ENCODE assay signal across 2 cellular contexts in genomic region chr6:31622678-31623077, GRCh38.
TF ChIP-seq lines count a peak whose summit lies in the region.

No MANE protein-coding gene starts in this region.

TF ChIP-seq in SK-N-SH, 30 proteins besides CTCF, POLR2A, EP300 and RAD21 (continued from another document):
- TF ChIP-seq USF1 (IDR thresholded peaks at IDR 0.05; ENCODE audit: borderline replicate concordance, low read depth) (no peak), RXRA (IDR thresholded peaks at IDR 0.05; ENCODE audit: borderline replicate concordance, low read depth) (no peak), TCF12 (IDR thresholded peaks at IDR 0.05) (no peak), IRF3 (IDR thresholded peaks at IDR 0.05; ENCODE audit: low read depth, low read length) (no peak), ELF1 (IDR thresholded peaks at IDR 0.05) (no peak), YY1 (IDR thresholded peaks at IDR 0.05; ENCODE audit: low read depth) (no peak), GABPA (IDR thresholded peaks at IDR 0.05; ENCODE audit: low read depth) (no peak)

TF ChIP-seq in SK-N-SH treated with all-trans-retinoic acid at 6 μM for 48 hours, 23 proteins besides CTCF, POLR2A, EP300 and RAD21 (continued from another document):
- TF ChIP-seq TSHZ2 (CRISPR knock-in tag; IDR thresholded peaks at IDR 0.05): no peak
- TF ChIP-seq ARNTL (CRISPR knock-in tag; IDR thresholded peaks at IDR 0.05; ENCODE audit: borderline replicate concordance, low read depth): no peak
- no peak for TF ChIP-seq CSRNP3 (CRISPR knock-in tag; IDR thresholded peaks at IDR 0.05)
- TF ChIP-seq ZC3H10 (CRISPR knock-in tag; IDR thresholded peaks at IDR 0.05): no peak
- TF ChIP-seq ZNF70 (CRISPR knock-in tag; IDR thresholded peaks at IDR 0.05): no peak
- no peak for TF ChIP-seq BACH2 (CRISPR knock-in tag; IDR thresholded peaks at IDR 0.05; ENCODE audit: borderline replicate concordance)
- TF ChIP-seq PATZ1 (CRISPR knock-in tag; IDR thresholded peaks at IDR 0.05; ENCODE audit: borderline replicate concordance): no peak
- no peak for TF ChIP-seq OSR1 (CRISPR knock-in tag; IDR thresholded peaks at IDR 0.05)
- no peak for TF ChIP-seq GLIS3 (CRISPR knock-in tag; IDR thresholded peaks at IDR 0.05)
